1 cellular context compared by ENCODE assay signal in genomic region chr18:3448845-3449701, GRCh38.
TF ChIP-seq lines count a peak whose summit lies in the region.

No MANE protein-coding gene starts in this region.

TF ChIP-seq in K562, 482 proteins besides CTCF, POLR2A, EP300 and RAD21 (continues in another document):
- TF ChIP-seq, protein P1, sequence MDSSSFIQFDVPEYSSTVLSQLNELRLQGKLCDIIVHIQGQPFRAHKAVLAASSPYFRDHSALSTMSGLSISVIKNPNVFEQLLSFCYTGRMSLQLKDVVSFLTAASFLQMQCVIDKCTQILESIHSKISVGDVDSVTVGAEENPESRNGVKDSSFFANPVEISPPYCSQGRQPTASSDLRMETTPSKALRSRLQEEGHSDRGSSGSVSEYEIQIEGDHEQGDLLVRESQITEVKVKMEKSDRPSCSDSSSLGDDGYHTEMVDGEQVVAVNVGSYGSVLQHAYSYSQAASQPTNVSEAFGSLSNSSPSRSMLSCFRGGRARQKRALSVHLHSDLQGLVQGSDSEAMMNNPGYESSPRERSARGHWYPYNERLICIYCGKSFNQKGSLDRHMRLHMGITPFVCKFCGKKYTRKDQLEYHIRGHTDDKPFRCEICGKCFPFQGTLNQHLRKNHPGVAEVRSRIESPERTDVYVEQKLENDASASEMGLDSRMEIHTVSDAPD (CRISPR knock-in tag; IDR thresholded peaks at IDR 0.05): peak; percentile 55; the same call in 1 of the 2 replicates
- TF ChIP-seq NR2C2 (CRISPR knock-in tag; IDR thresholded peaks at IDR 0.05) (no peak), NR2C2 (tag; IDR thresholded peaks at IDR 0.05) (no peak), HMG20B (CRISPR knock-in tag; IDR thresholded peaks at IDR 0.05) (peak; percentile 75; the same call in 1 of the 2 replicates), KLF10 (CRISPR knock-in tag; IDR thresholded peaks at IDR 0.05) (0 out of 2 replicates have a peak, but pooled peaks have one; percentile 76), ZFPM2 (CRISPR knock-in tag; IDR thresholded peaks at IDR 0.05) (peak; percentile 78; the same call in 1 of the 2 replicates), MYNN (IDR thresholded peaks at IDR 0.05) (0 out of 2 replicates have a peak, but pooled peaks have one; percentile 27), MYNN (CRISPR knock-in tag; IDR thresholded peaks at IDR 0.05) (no peak), ZZZ3 (IDR thresholded peaks at IDR 0.05) (no peak), TEAD1 (CRISPR knock-in tag; IDR thresholded peaks at IDR 0.05) (peak in 1 of 2 experiments; percentile 59; a peak in 1 of 4 replicates), TOE1 (IDR thresholded peaks at IDR 0.05; ENCODE audit: borderline replicate concordance) (no peak), TOE1 (CRISPR knock-in tag; IDR thresholded peaks at IDR 0.05; ENCODE audit: borderline replicate concordance, low read depth) (0 out of 2 replicates have a peak, but pooled peaks have one; percentile 18), FOXJ2 (tag; IDR thresholded peaks at IDR 0.05) (no peak), ZFX (CRISPR knock-in tag; IDR thresholded peaks at IDR 0.05) (no peak), BRD4 (IDR thresholded peaks at IDR 0.05) (peak; percentile 89), THAP7 (CRISPR knock-in tag; IDR thresholded peaks at IDR 0.05) (peak; percentile 85; the same call in 1 of the 2 replicates), ZNF609 (CRISPR knock-in tag; IDR thresholded peaks at IDR 0.05; ENCODE audit: borderline replicate concordance) (0 out of 2 replicates have a peak, but pooled peaks have one; percentile 19), HNRNPUL1 (IDR thresholded peaks at IDR 0.05; ENCODE audit: low read length) (0 out of 2 replicates have a peak, but pooled peaks have one; percentile 13), TAF1 (IDR thresholded peaks at IDR 0.05; ENCODE audit: control insufficient read depth, extremely low read depth, insufficient read depth, low read length, severe bottlenecking) (peak; percentile 40), RBBP5 (IDR thresholded peaks at IDR 0.05; ENCODE audit: borderline replicate concordance, insufficient read depth, low read length, poor library complexity, severe bottlenecking) (peak; percentile 80), MITF (IDR thresholded peaks at IDR 0.05) (peak; percentile 48; the same call in 1 of the 2 replicates), ZNF143 (CRISPR knock-in tag; IDR thresholded peaks at IDR 0.05) (0 out of 2 replicates have a peak, but pooled peaks have one; percentile 41), GABPB1 (CRISPR knock-in tag; IDR thresholded peaks at IDR 0.05) (peak; percentile 37; the same call in 1 of the 2 replicates), HMGXB4 (CRISPR knock-in tag; IDR thresholded peaks at IDR 0.05) (no peak), ZNF518B (CRISPR knock-in tag; IDR thresholded peaks at IDR 0.05) (peak; percentile 84; the same call in 1 of the 2 replicates), REST (CRISPR knock-in tag; IDR thresholded peaks at IDR 0.05; ENCODE audit: low read depth) (peak; percentile 69), ZNF764 (CRISPR knock-in tag; IDR thresholded peaks at IDR 0.05; ENCODE audit: low read depth) (0 out of 2 replicates have a peak, but pooled peaks have one; percentile 67), HMG20A (CRISPR knock-in tag; conservative IDR thresholded peaks at IDR 0.05) (no peak), ETV5 (CRISPR knock-in tag; IDR thresholded peaks at IDR 0.05; ENCODE audit: low read depth) (peak; percentile 61), ETS2 (tag; IDR thresholded peaks at IDR 0.05; ENCODE audit: borderline replicate concordance, poor library complexity, severe bottlenecking) (no peak), LCOR (CRISPR knock-in tag; IDR thresholded peaks at IDR 0.05) (peak; percentile 34; the same call in 1 of the 2 replicates), JUND (IDR thresholded peaks at IDR 0.05; ENCODE audit: borderline replicate concordance, low read depth, low read length) (peak; percentile 63; the same call in 1 of the 2 replicates), JUND (tag; IDR thresholded peaks at IDR 0.05; ENCODE audit: borderline replicate concordance, low read depth, low read length) (no peak; the same call in 2 of the 3 replicates), TGIF2 (CRISPR knock-in tag; IDR thresholded peaks at IDR 0.05) (0 out of 2 replicates have a peak, but pooled peaks have one; percentile 64), CBFA2T3 (IDR thresholded peaks at IDR 0.05) (no peak), SMAD1 (IDR thresholded peaks at IDR 0.05; ENCODE audit: low read depth, low read length, partially characterized antibody) (peak; percentile 13)
- TF ChIP-seq, protein P2, sequence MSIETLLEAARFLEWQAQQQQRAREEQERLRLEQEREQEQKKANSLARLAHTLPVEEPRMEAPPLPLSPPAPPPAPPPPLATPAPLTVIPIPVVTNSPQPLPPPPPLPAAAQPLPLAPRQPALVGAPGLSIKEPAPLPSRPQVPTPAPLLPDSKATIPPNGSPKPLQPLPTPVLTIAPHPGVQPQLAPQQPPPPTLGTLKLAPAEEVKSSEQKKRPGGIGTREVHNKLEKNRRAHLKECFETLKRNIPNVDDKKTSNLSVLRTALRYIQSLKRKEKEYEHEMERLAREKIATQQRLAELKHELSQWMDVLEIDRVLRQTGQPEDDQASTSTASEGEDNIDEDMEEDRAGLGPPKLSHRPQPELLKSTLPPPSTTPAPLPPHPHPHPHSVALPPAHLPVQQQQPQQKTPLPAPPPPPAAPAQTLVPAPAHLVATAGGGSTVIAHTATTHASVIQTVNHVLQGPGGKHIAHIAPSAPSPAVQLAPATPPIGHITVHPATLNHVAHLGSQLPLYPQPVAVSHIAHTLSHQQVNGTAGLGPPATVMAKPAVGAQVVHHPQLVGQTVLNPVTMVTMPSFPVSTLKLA (conservative IDR thresholded peaks at IDR 0.05): no peak
- TF ChIP-seq, protein P3, sequence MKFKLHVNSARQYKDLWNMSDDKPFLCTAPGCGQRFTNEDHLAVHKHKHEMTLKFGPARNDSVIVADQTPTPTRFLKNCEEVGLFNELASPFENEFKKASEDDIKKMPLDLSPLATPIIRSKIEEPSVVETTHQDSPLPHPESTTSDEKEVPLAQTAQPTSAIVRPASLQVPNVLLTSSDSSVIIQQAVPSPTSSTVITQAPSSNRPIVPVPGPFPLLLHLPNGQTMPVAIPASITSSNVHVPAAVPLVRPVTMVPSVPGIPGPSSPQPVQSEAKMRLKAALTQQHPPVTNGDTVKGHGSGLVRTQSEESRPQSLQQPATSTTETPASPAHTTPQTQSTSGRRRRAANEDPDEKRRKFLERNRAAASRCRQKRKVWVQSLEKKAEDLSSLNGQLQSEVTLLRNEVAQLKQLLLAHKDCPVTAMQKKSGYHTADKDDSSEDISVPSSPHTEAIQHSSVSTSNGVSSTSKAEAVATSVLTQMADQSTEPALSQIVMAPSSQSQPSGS (CRISPR knock-in tag; IDR thresholded peaks at IDR 0.05): no peak
